ENCODE assay signal across 9 cellular contexts in the genomic region with DNA sequence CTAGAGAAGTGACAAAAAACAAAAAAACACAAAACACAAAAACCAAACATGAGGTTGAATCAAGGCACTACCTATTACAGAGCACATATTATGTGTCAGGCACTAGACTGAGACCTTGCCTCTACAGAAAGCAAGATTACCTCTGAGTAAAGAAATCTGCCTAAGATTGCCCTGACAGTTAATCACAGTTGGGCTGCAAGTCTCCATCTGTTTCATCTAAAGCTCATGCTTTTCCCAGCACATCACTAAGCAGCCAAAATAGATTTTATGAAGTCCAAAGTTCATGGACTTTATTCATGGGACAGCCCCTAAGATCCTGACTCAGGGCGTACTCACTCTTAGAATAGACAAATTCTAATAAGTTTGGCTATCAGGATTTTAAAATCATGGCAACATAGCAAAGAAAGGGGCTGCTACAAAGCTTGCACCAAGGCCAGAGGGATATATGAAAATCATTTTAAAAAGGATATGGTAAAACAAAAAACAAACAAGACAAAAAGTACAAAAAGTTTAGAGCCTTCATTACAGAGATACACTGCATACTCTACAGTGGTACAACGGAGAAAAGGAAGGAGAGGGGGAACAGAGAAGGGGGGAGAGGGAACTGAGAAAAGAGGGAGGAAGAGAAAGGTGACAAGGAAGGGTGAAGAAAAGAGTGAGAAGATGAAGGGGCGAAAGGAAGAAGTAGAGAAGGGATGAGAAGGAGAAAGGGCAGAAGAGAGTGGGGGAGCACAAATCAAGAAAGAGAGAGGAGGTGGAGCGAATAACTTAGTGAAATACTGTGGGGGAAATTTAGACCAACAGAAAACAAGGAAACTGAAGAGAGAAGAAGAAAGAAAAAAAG. TPM values are rescaled to one million over a fixed set of nuclear protein-coding genes. Genes with fewer than 3 reads are reported as not detected.
DNase-seq lines count a peak whose midpoint lies in the region; ATAC-seq and TF ChIP-seq lines count a peak whose summit lies in the region.
"Had no signal": no experiment of that assay in that cellular context is flagged by ENCODE, and none has a peak within 500 bp of the region (broad histone marks: within the 10 kb centered on the region; RNA-seq: fewer than 3 reads in every experiment).

No MANE protein-coding gene starts in this region.

- H3K9me3 ChIP-seq in DND-41 (ENCODE audit: insufficient read depth, low read length, severe bottlenecking) (peaks cover 19% of the 10 kb centered on the region), RWPE2 (ENCODE audit: severe bottlenecking) (peaks cover 11% of the 10 kb centered on the region), OCI-LY7 (ENCODE audit: low read length) (peaks cover 25% of the 10 kb centered on the region; the same call in 1 of the 2 replicates)

- CTCF ChIA-PET in OCI-LY7 (lab: Charles Lee; ENCODE audit: unreplicated experiment), result no interaction called here

- TF ChIP-seq CTCF in DND-41 (IDR thresholded peaks at IDR 0.05; ENCODE audit: borderline replicate concordance, extremely low read depth, low read length, poor library complexity, severe bottlenecking), result no peak
- no peak for TF ChIP-seq CTCF in RWPE2 (IDR thresholded peaks at IDR 0.05; ENCODE audit: poor library complexity, severe bottlenecking)
- TF ChIP-seq CTCF in fibroblast of pulmonary artery (IDR thresholded peaks at IDR 0.05; ENCODE audit: low read length, missing control alignments), result no peak
- no peak for TF ChIP-seq CTCF in OCI-LY7 (conservative IDR thresholded peaks at IDR 0.05; ENCODE audit: low read length)

- no peaks in the 10 kb centered on the region for H3K9me2 ChIP-seq in OCI-LY7 (ENCODE audit: insufficient read depth, low read length)

- no TSS peak for BruUV-seq in OCI-LY7 (replicated peaks; lab: Mats Ljungman, UMichigan)

- H4K20me1 ChIP-seq in DND-41 (ENCODE audit: insufficient read depth, low read length), result peaks cover under 1% of the 10 kb centered on the region; the same call in 1 of the 2 replicates
- H4K20me1 ChIP-seq in OCI-LY7 (ENCODE audit: insufficient read depth, low read length), result no peaks in the 10 kb centered on the region

- intact Hi-C loops in OCI-LY7 (cut with micrococcal nuclease; ENCODE audit: unreplicated experiment), result no loop called here

- DNase-seq in DND-41 (no peak), RWPE2 (ENCODE audit: low spot score) (no peak), fibroblast of pulmonary artery (ENCODE audit: low read depth) (peak; percentile 56), renal cortical epithelial cell (ENCODE audit: low read depth) (peak; percentile 62), OCI-LY7 (ENCODE audit: low spot score) (no peak), NOMO-1 treated with dmso at 0.1 percent for 144 hours (lab: John Stamatoyannopoulos, UW; ENCODE audit: unreplicated experiment) (no peak)
- DNase-seq: head of caudate nucleus had no signal

- H3K36me3 ChIP-seq in DND-41 (ENCODE audit: insufficient read depth, low read length), result peaks cover 75% of the 10 kb centered on the region
- H3K36me3 ChIP-seq in RWPE2 (ENCODE audit: low read depth), result peaks cover 46% of the 10 kb centered on the region
- peaks cover 55% of the 10 kb centered on the region for H3K36me3 ChIP-seq in OCI-LY7 (ENCODE audit: insufficient read depth, low read length)

- no peak overlapping the region for H3K9ac ChIP-seq in DND-41 (ENCODE audit: low read depth, low read length)

- H3K27me3 ChIP-seq in DND-41 (ENCODE audit: insufficient read depth, low read length, poor library complexity) (no peaks in the 10 kb centered on the region), RWPE2 (ENCODE audit: insufficient read depth, poor library complexity, severe bottlenecking) (no peaks in the 10 kb centered on the region)

- ATAC-seq in DND-41 (ENCODE audit: insufficient read depth, low read depth), result peak; percentile 57
- peak; percentile 80 for ATAC-seq in RWPE2 (ENCODE audit: low read depth)
- ATAC-seq in GM21723 (IDR thresholded peaks at IDR 0.05; ENCODE audit: unreplicated experiment), result no peak
- no peak for ATAC-seq in HG02623 (IDR thresholded peaks at IDR 0.05; ENCODE audit: unreplicated experiment)

- H2AFZ ChIP-seq in DND-41 (ENCODE audit: low read depth, low read length) (no peak overlapping the region), OCI-LY7 (ENCODE audit: low read length) (no peak overlapping the region)

- peaks cover 24% of the 10 kb centered on the region for H3K4me1 ChIP-seq in DND-41 (ENCODE audit: insufficient read depth, low read length)
- H3K4me1 ChIP-seq in RWPE2 (ENCODE audit: insufficient read depth, poor library complexity, severe bottlenecking), result peaks cover 5% of the 10 kb centered on the region
- no peaks in the 10 kb centered on the region for H3K4me1 ChIP-seq in OCI-LY7 (ENCODE audit: insufficient read depth, low read length, poor library complexity, severe bottlenecking)

- no peak overlapping the region for H3K4me2 ChIP-seq in DND-41 (ENCODE audit: insufficient read depth, low read length)
- no peak overlapping the region for H3K4me2 ChIP-seq in OCI-LY7 (ENCODE audit: low read length)

- POLR2A ChIA-PET in OCI-LY7 (lab: Charles Lee), result interaction anchor here (2.2 kb wide), 1 partner anchor 10 kb away, joined by 5 read pairs; no protein-coding TSS in a partner anchor

- peak overlapping the region; percentile 47 for H3K27ac ChIP-seq in DND-41 (ENCODE audit: low read length)
- peak overlapping the region; percentile 5 for H3K27ac ChIP-seq in RWPE2 (ENCODE audit: poor library complexity, severe bottlenecking)
- H3K27ac ChIP-seq in OCI-LY7 (ENCODE audit: low read depth, low read length, poor library complexity, severe bottlenecking), result no peak overlapping the region

- H3K4me3 ChIP-seq in DND-41 (ENCODE audit: low read depth in 1 of 2, low read length in 2 of 2) (no peak overlapping the region), RWPE2 (ENCODE audit: severe bottlenecking) (no peak overlapping the region), fibroblast of pulmonary artery (replicated peaks; ENCODE audit: low read depth, low read length) (no peak overlapping the region), OCI-LY7 (ENCODE audit: low read depth, low read length, poor library complexity, severe bottlenecking) (no peak overlapping the region)

- H3K79me2 ChIP-seq in DND-41 (ENCODE audit: insufficient read depth, low read length), result peaks cover 67% of the 10 kb centered on the region
- no peaks in the 10 kb centered on the region for H3K79me2 ChIP-seq in OCI-LY7 (ENCODE audit: insufficient read depth, low read depth, low read length)

RNA-seq across cellular contexts. Expression of a gene that starts 58.2 kb away (rescaled TPM):
- 33.0 and 42.5 TPM in 2 replicates for total RNA-seq in renal cortical epithelial cell
- 10.9 and 13.1 TPM in 2 replicates for total RNA-seq in OCI-LY7 (2014; rRNA removed; shearing (Covaris generic))
- total RNA-seq in OCI-LY7 (2022), result 22.9 and 23.1 TPM in 2 replicates

Comparison
In these comparisons a context has a peak if more than half of its experiments do, and no peak if none do; other contexts are left out.
1. ATAC-seq: peak in DND-41 (single experiment) and RWPE2 (single experiment); none in GM21723 (single experiment) and HG02623 (single experiment).
2. DNase-seq: peak in fibroblast of pulmonary artery (single experiment) and renal cortical epithelial cell (single experiment); none in DND-41 (single experiment), RWPE2 (single experiment), OCI-LY7 (single experiment) and NOMO-1 treated with dmso at 0.1 percent for 144 hours (single experiment).